In the genomic region with DNA sequence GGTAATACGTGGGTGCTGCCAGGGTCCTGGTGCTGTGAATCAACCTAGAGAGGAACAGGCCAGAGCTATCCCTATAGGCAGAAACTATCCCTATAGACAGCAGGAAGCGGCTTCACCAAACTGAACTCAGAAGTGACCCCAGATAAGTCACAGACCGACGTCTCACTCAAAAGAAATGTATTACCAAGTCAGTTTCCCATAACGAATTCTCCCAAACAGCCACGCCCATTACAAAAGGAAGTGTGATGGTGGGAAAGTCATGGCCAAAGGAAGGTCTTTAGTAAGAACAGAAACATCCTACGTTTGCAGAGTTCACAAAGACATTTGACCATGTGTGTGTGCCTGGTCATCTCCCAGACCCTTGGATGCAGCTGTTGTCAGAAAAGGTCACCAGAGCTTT, we compare ENCODE assay signal across 16 cellular contexts.
DNase-seq lines count a peak whose midpoint lies in the region; ATAC-seq, FAIRE-seq and TF ChIP-seq lines count a peak whose summit lies in the region.
"Had no signal": no experiment of that assay in that cellular context is flagged by ENCODE, and none has a peak within 500 bp of the region (broad histone marks: within the 10 kb centered on the region; RNA-seq: fewer than 3 reads in every experiment).

No MANE protein-coding gene starts in this region.

- no peak overlapping the region for H3K4ac ChIP-seq in H1 (replicated peaks; ENCODE audit: insufficient read length, low read depth, low read length)

- H3K4me2 ChIP-seq in GM23338 (no peak overlapping the region), H1 (ENCODE audit: insufficient read depth in 1 of 2, low read depth in 2 of 2, low read length in 2 of 2) (no peak overlapping the region)
- H3K4me2 ChIP-seq: BLaER1 treated with 17β-estradiol and CSF1 and Interleukin-3, amounts not matched to agents 10 nM and 100 nM had no signal

- H3K27ac Mint-ChIP-seq in GM23338, result no peak overlapping the region
- H3K27ac Mint-ChIP-seq in activated T-helper 17 cell treated with anti-CD3 and anti-CD28 coated beads, Interleukin-2, amount 50 U/mL, for 72 hours, result no peak overlapping the region
- H3K27ac Mint-ChIP-seq: B cell; CD8-positive, alpha-beta T cell had no signal

- no peak overlapping the region for H3K4me3 Mint-ChIP-seq in GM23338
- H3K4me3 Mint-ChIP-seq in activated T-helper 17 cell treated with anti-CD3 and anti-CD28 coated beads, Interleukin-2, amount 50 U/mL, for 72 hours, result no peak overlapping the region
- H3K4me3 Mint-ChIP-seq: B cell; CD8-positive, alpha-beta T cell had no signal

- H3K18ac ChIP-seq in H1 (ENCODE audit: extremely low read depth, low read length), result no peak overlapping the region

- H3K79me2 ChIP-seq in GM23338 (replicated peaks; ENCODE audit: insufficient read depth) (no peaks in the 10 kb centered on the region), H1 (ENCODE audit: control insufficient read depth in 1 of 2, insufficient read depth in 2 of 2, low read length in 2 of 2) (no peaks in the 10 kb centered on the region)

- no peak overlapping the region for H4K5ac ChIP-seq in H1 (ENCODE audit: insufficient read length, low read depth, low read length)

- no peaks in the 10 kb centered on the region for H3K36me3 Mint-ChIP-seq in GM23338 (ENCODE audit: low read depth)
- no peaks in the 10 kb centered on the region for H3K36me3 Mint-ChIP-seq in activated T-helper 17 cell treated with anti-CD3 and anti-CD28 coated beads, Interleukin-2, amount 50 U/mL, for 72 hours (ENCODE audit: low read depth)
- H3K36me3 Mint-ChIP-seq: CD8-positive, alpha-beta T cell had no signal

- DNase-seq in GM23338 (ENCODE audit: low spot score) (no peak), RPMI7951 (ENCODE audit: low read depth) (peak; percentile 75), H1 (ENCODE audit: low read depth in 1 of 2, low spot score in 2 of 2) (no peak), caudate nucleus (lab: John Stamatoyannopoulos, UW) (no peak), midbrain (lab: John Stamatoyannopoulos, UW) (no peak), ecto neural progenitor cell (ENCODE audit: low spot score) (no peak)
- DNase-seq: 8988T; Calu3; CD8-positive, alpha-beta T cell; DMS79 treated with DMSO at 0.1 percent for 48 hours; EL had no signal

- H4K8ac ChIP-seq in H1 (ENCODE audit: extremely low read depth, insufficient read depth, low read length), result no peak overlapping the region

- H3K56ac ChIP-seq in H1 (replicated peaks; ENCODE audit: insufficient read length, low read depth, low read length), result no peak overlapping the region

- no peak overlapping the region for H3K14ac ChIP-seq in H1 (ENCODE audit: insufficient read length)

- H3K27me3 Mint-ChIP-seq in GM23338 (ENCODE audit: insufficient read depth, low read depth, poor library complexity), result no peaks in the 10 kb centered on the region
- peaks cover 11% of the 10 kb centered on the region for H3K27me3 Mint-ChIP-seq in activated T-helper 17 cell treated with anti-CD3 and anti-CD28 coated beads, Interleukin-2, amount 50 U/mL, for 72 hours
- H3K27me3 Mint-ChIP-seq: B cell had no signal

- H3K36me3 ChIP-seq in GM23338 (ENCODE audit: insufficient read depth), result no peaks in the 10 kb centered on the region
- no peaks in the 10 kb centered on the region for H3K36me3 ChIP-seq in H1 (ENCODE audit: control insufficient read depth in 2 of 4, insufficient read depth in 4 of 4, low read length in 3 of 4)
- H3K36me3 ChIP-seq: BLaER1 treated with 17β-estradiol and CSF1 and Interleukin-3, amounts not matched to agents 10 nM and 100 nM; HAP-1 had no signal

- no peak for ATAC-seq in GM23338
- ATAC-seq in activated T-helper 17 cell treated with anti-CD3 and anti-CD28 coated beads, Interleukin-2, amount 50 U/mL, for 72 hours (replicated peaks), result no peak
- ATAC-seq: CD8-positive, alpha-beta T cell; GM12878 had no signal

- H3F3A ChIP-seq in GM23338 (replicated peaks; ENCODE audit: low read depth), result no peaks in the 10 kb centered on the region

- TF ChIP-seq CTCF in GM23338 (conservative IDR thresholded peaks at IDR 0.05; ENCODE audit: low read depth in 2 of 2), result no peak
- no peak for TF ChIP-seq CTCF in H1 (IDR thresholded peaks at IDR 0.05; ENCODE audit: control extremely low read depth in 1 of 3, insufficient read depth in 1 of 3, low read depth in 1 of 3, low read length in 3 of 3)

- no peak overlapping the region for H2BK5ac ChIP-seq in H1 (ENCODE audit: low read depth, low read length)

- H3K23me2 ChIP-seq in H1 (ENCODE audit: low read depth, low read length), result peaks cover 3% of the 10 kb centered on the region; the same call in 1 of the 2 replicates

- H2AFZ ChIP-seq in GM23338, result 0 out of 2 replicates have a peak overlapping the region, but pooled peaks have one; percentile 5
- H2AFZ ChIP-seq in H1 (ENCODE audit: low read length), result 0 out of 2 replicates have a peak overlapping the region, but pooled peaks have one; percentile 80

- no peak overlapping the region for H2AK5ac ChIP-seq in H1 (ENCODE audit: low read depth, low read length)

- H4K20me1 ChIP-seq in GM23338 (replicated peaks; ENCODE audit: insufficient read depth) (no peaks in the 10 kb centered on the region), H1 (replicated peaks in 1 of 2; ENCODE audit: control insufficient read depth in 1 of 2, insufficient read depth in 2 of 2, low read length in 2 of 2) (no peaks in the 10 kb centered on the region)
- H4K20me1 ChIP-seq: BLaER1 treated with 17β-estradiol and CSF1 and Interleukin-3, amounts not matched to agents 10 nM and 100 nM had no signal

- CTCF ChIA-PET in H1 (lab: Charles Lee; ENCODE audit: partially characterized antibody), result interaction anchor here (0.8 kb wide), 1 partner anchor 70 kb away, joined by 4 read pairs; no protein-coding TSS in a partner anchor

- TF ChIP-seq EP300 in H1 (IDR thresholded peaks at IDR 0.05; ENCODE audit: borderline replicate concordance in 1 of 2, low read depth in 2 of 2, low read length in 2 of 2), result no peak

- POLR2A ChIA-PET in H1 (lab: Charles Lee; ENCODE audit: partially characterized antibody), result no interaction called here

- H3K27ac ChIP-seq in GM23338 (ENCODE audit: low read depth) (no peak overlapping the region), H1 (ENCODE audit: low read depth, low read length) (no peak overlapping the region), caudate nucleus (ENCODE audit: low read depth, low read length) (no peak overlapping the region)
- H3K27ac ChIP-seq: BLaER1 treated with 17β-estradiol and CSF1 and Interleukin-3, amounts not matched to agents 10 nM and 100 nM had no signal

- WGBS in H1 (ENCODE audit: extremely low coverage in 1 of 2, insufficient coverage in 1 of 2, insufficient read length in 1 of 2, insufficient replicate concordance in 2 of 2, low coverage in 1 of 2, low lambda C conversion rate in 2 of 2, missing lambda C conversion rate in 1 of 2), 2 experiments, result 85% methylated on average over 7 of the region's 7 CpGs; no CpG with 5 or more reads in 1 of the 2 experiments

- H3K79me1 ChIP-seq in H1 (ENCODE audit: low read depth, low read length), result no peaks in the 10 kb centered on the region

- no peaks in the 10 kb centered on the region for H3K27me3 ChIP-seq in GM23338 (ENCODE audit: insufficient read depth)
- H3K27me3 ChIP-seq in H1 (replicated peaks in 1 of 4; ENCODE audit: control insufficient read depth in 3 of 4, extremely low read depth in 1 of 4, insufficient read depth in 3 of 4, low read length in 3 of 4), result no peaks in the 10 kb centered on the region
- H3K27me3 ChIP-seq: BLaER1 treated with 17β-estradiol and CSF1 and Interleukin-3, amounts not matched to agents 10 nM and 100 nM had no signal

- TF ChIP-seq POLR2A in H1 (IDR thresholded peaks at IDR 0.05; ENCODE audit: control extremely low read depth in 1 of 2, low read depth in 2 of 2, low read length in 2 of 2), result no peak

- H2BK12ac ChIP-seq in H1 (ENCODE audit: low read depth, low read length), result no peak overlapping the region

- FAIRE-seq in H1 (lab: Jason Lieb, UNC), result no peak
- FAIRE-seq: GM12878 had no signal

- H2BK15ac ChIP-seq in H1 (ENCODE audit: low read length), result no peak overlapping the region

- H3K9ac ChIP-seq in H1 (replicated peaks in 1 of 4; ENCODE audit: extremely low read depth in 1 of 4, low read depth in 3 of 4, low read length in 3 of 4), result no peak overlapping the region
- H3K9ac ChIP-seq: BLaER1 treated with 17β-estradiol and CSF1 and Interleukin-3, amounts not matched to agents 10 nM and 100 nM had no signal

- no peaks in the 10 kb centered on the region for H3K9me3 Mint-ChIP-seq in GM23338
- no peaks in the 10 kb centered on the region for H3K9me3 Mint-ChIP-seq in activated T-helper 17 cell treated with anti-CD3 and anti-CD28 coated beads, Interleukin-2, amount 50 U/mL, for 72 hours
- H3K9me3 Mint-ChIP-seq: CD8-positive, alpha-beta T cell had no signal

- no peak overlapping the region for H4K91ac ChIP-seq in H1 (replicated peaks; ENCODE audit: insufficient read length, low read length)

- H2BK20ac ChIP-seq in H1 (ENCODE audit: low read length), result no peak overlapping the region; the same call in 1 of the 2 replicates

- no peaks in the 10 kb centered on the region for H3K9me3 ChIP-seq in H1 (ENCODE audit: insufficient read depth in 2 of 2, low read depth in 1 of 2, low read length in 1 of 2)
- H3K9me3 ChIP-seq: BLaER1 treated with 17β-estradiol and CSF1 and Interleukin-3, amounts not matched to agents 10 nM and 100 nM had no signal

- peaks cover 16% of the 10 kb centered on the region for H3K4me1 ChIP-seq in GM23338 (ENCODE audit: insufficient read depth)
- H3K4me1 ChIP-seq in H1 (replicated peaks in 1 of 4; ENCODE audit: control insufficient read depth in 3 of 4, insufficient read depth in 4 of 4, low read length in 3 of 4), result peaks cover 0 to 10% (median 2%) of the 10 kb centered on the region in 4 experiments; a peak in 2 of 7 replicates
- H3K4me1 ChIP-seq: BLaER1 treated with 17β-estradiol and CSF1 and Interleukin-3, amounts not matched to agents 10 nM and 100 nM; HAP-1 had no signal

- H2BK120ac ChIP-seq in H1 (replicated peaks; ENCODE audit: low read depth, low read length), result no peak overlapping the region

- no peak for TF ChIP-seq RAD21 in H1 (IDR thresholded peaks at IDR 0.05 in 1 of 2, conservative IDR thresholded peaks at IDR 0.05 in 1 of 2; ENCODE audit: low read depth in 2 of 2, low read length in 2 of 2)

- no peak overlapping the region for H3K23ac ChIP-seq in H1 (ENCODE audit: insufficient read length)

- H3K4me3 ChIP-seq in GM23338, result no peak overlapping the region
- no peak overlapping the region for H3K4me3 ChIP-seq in H1 (ENCODE audit: extremely low read depth in 1 of 4, insufficient read depth in 2 of 4, low read depth in 3 of 4, low read length in 4 of 4)
- H3K4me3 ChIP-seq: BLaER1 treated with 17β-estradiol and CSF1 and Interleukin-3, amounts not matched to agents 10 nM and 100 nM; GM12878; HAP-1 had no signal

- peaks cover 18% of the 10 kb centered on the region for H3K4me1 Mint-ChIP-seq in GM23338
- no peaks in the 10 kb centered on the region for H3K4me1 Mint-ChIP-seq in activated T-helper 17 cell treated with anti-CD3 and anti-CD28 coated beads, Interleukin-2, amount 50 U/mL, for 72 hours
- H3K4me1 Mint-ChIP-seq: B cell had no signal

- peaks cover 18% of the 10 kb centered on the region for H3K9me2 ChIP-seq in GM23338 (ENCODE audit: insufficient read depth)

TF ChIP-seq in GM23338, 12 proteins besides CTCF, POLR2A, EP300 and RAD21:
- no peak for TF ChIP-seq JUNB (IDR thresholded peaks at IDR 0.05; ENCODE audit: unreplicated experiment)
- no peak for TF ChIP-seq NANOG (IDR thresholded peaks at IDR 0.05; ENCODE audit: borderline replicate concordance)
TF ChIP-seq in GM23338: peak in this region for 0.

TF ChIP-seq in H1, 55 proteins besides CTCF, POLR2A, EP300 and RAD21 (continues in another document):
- no peak for TF ChIP-seq POLR2AphosphoS5 (IDR thresholded peaks at IDR 0.05; ENCODE audit: low read depth, low read length)
